In genomic region chr6:45924763-45925342, GRCh38 we compare ENCODE assay signal across 19 cellular contexts.
DNase-seq lines count a peak whose midpoint lies in the region; ATAC-seq, FAIRE-seq and TF ChIP-seq lines count a peak whose summit lies in the region.
"Had no signal": no experiment of that assay in that cellular context is flagged by ENCODE, and none has a peak within 500 bp of the region (broad histone marks: within the 10 kb centered on the region; RNA-seq: fewer than 3 reads in every experiment).

No MANE protein-coding gene starts in this region.

- CTCF ChIA-PET in CD8-positive, alpha-beta memory T cell (lab: Charles Lee), result interaction anchor here (0.7 to 1.6 kb wide), 3 partner anchors 10 to 1269 kb away, joined by 3 to 5 read pairs (median 3); no protein-coding TSS in a partner anchor

- no peaks in the 10 kb centered on the region for H3K9me3 Mint-ChIP-seq in activated CD4-positive, alpha-beta T cell treated with anti-CD3 and anti-CD28 coated beads, Interleukin-2, amount 10 ng/mL, durations not matched to agents 24 days and 14 days
- no peaks in the 10 kb centered on the region for H3K9me3 Mint-ChIP-seq in stimulated activated effector memory CD8-positive, alpha-beta T cell treated with anti-CD3 and anti-CD28 coated beads, Interleukin-12 subunit alpha, Interleukin-12 subunit beta, amount 100 ng/mL, for 72 hours
- H3K9me3 Mint-ChIP-seq in CD8-positive, alpha-beta memory T cell, result no peaks in the 10 kb centered on the region
- H3K9me3 Mint-ChIP-seq: H9 had no signal

- no peak overlapping the region for H3K4me3 ChIP-seq in SJSA1
- H3K4me3 ChIP-seq in bronchial epithelial cell (ENCODE audit: low read depth, low read length), result no peak overlapping the region
- no peak overlapping the region for H3K4me3 ChIP-seq in CD8-positive, alpha-beta memory T cell (ENCODE audit: low read length)
- H3K4me3 ChIP-seq: GM12878 had no signal

- no peaks in the 10 kb centered on the region for H3K27me3 Mint-ChIP-seq in activated CD4-positive, alpha-beta T cell treated with anti-CD3 and anti-CD28 coated beads, Interleukin-2, amount 10 ng/mL, durations not matched to agents 24 days and 14 days
- no peaks in the 10 kb centered on the region for H3K27me3 Mint-ChIP-seq in CD8-positive, alpha-beta memory T cell

- peaks cover 48% of the 10 kb centered on the region for H3K4me1 Mint-ChIP-seq in activated CD4-positive, alpha-beta T cell treated with anti-CD3 and anti-CD28 coated beads, Interleukin-2, amount 10 ng/mL, durations not matched to agents 24 days and 14 days
- H3K4me1 Mint-ChIP-seq in stimulated activated effector memory CD8-positive, alpha-beta T cell treated with anti-CD3 and anti-CD28 coated beads, Interleukin-12 subunit alpha, Interleukin-12 subunit beta, amount 100 ng/mL, for 72 hours, result peaks cover 52% of the 10 kb centered on the region
- H3K4me1 Mint-ChIP-seq in CD8-positive, alpha-beta memory T cell, result peaks cover 5 to 19% (median 11%) of the 10 kb centered on the region in 3 donors

- intact Hi-C loops in activated CD4-positive, alpha-beta T cell treated with anti-CD3 and anti-CD28 coated beads, Interleukin-2, amount 10 ng/mL, durations not matched to agents 24 days and 14 days (cut with micrococcal nuclease), result loop anchor here (1.0 to 10.0 kb wide), 15 partner anchors 86 to 1283 kb away; partner anchors contain the start of gene SUPT3H

- FAIRE-seq in bronchial epithelial cell (lab: Jason Lieb, UNC), result no peak
- FAIRE-seq: A204.1, GM12878, GM18507 had no signal

- H3K27ac Mint-ChIP-seq in activated CD4-positive, alpha-beta T cell treated with anti-CD3 and anti-CD28 coated beads, Interleukin-2, amount 10 ng/mL, durations not matched to agents 24 days and 14 days, result peak overlapping the region; percentile 22
- peak overlapping the region; percentile 97 for H3K27ac Mint-ChIP-seq in stimulated activated effector memory CD8-positive, alpha-beta T cell treated with anti-CD3 and anti-CD28 coated beads, Interleukin-12 subunit alpha, Interleukin-12 subunit beta, amount 100 ng/mL, for 72 hours
- H3K27ac Mint-ChIP-seq in CD8-positive, alpha-beta memory T cell, result no peak overlapping the region
- H3K27ac Mint-ChIP-seq: H9 had no signal

- DNase-seq in activated CD4-positive, alpha-beta T cell treated with anti-CD3 and anti-CD28 coated beads, Interleukin-2, amount 10 ng/mL, durations not matched to agents 24 days and 14 days, result no peak
- DNase-seq in activated CD4-positive, alpha-beta T cell treated with anti-CD3 and anti-CD28 coated beads, Interleukin-2, amount 50 U/mL, for 1 hour, result no peak
- no peak for DNase-seq in SJSA1 (ENCODE audit: low read depth in 1 of 2, low spot score in 2 of 2)
- peak; percentile 27 for DNase-seq in bronchial epithelial cell (ENCODE audit: low read depth)
- no peak for DNase-seq in stimulated activated effector memory CD8-positive, alpha-beta T cell treated with anti-CD3 and anti-CD28 coated beads, Interleukin-12 subunit alpha, Interleukin-12 subunit beta, amount 100 ng/mL, for 72 hours (ENCODE audit: low spot score in 2 of 2)
- DNase-seq in NCI-H2196 treated with DMSO at 0.1 percent for 48 hours (lab: John Stamatoyannopoulos, UW; ENCODE audit: unreplicated experiment), result no peak
- DNase-seq in superior temporal gyrus (ENCODE audit: extremely low spot score), result no peak
- DNase-seq in CD8-positive, alpha-beta memory T cell, result no peak
- DNase-seq: Caco-2, H9, Kasumi-1, NCI-H187 treated with DMSO at 0.1 percent for 48 hours, NCI-H2171, NCI-H510A, RPMI8226 had no signal

- H3K36me3 ChIP-seq in SJSA1, result no peaks in the 10 kb centered on the region
- H3K36me3 ChIP-seq in bronchial epithelial cell (ENCODE audit: control insufficient read depth, insufficient read depth, low read length), result no peaks in the 10 kb centered on the region
- no peaks in the 10 kb centered on the region for H3K36me3 ChIP-seq in CD8-positive, alpha-beta memory T cell (ENCODE audit: insufficient read depth, low read length)

- no peak for TF ChIP-seq CTCF in bronchial epithelial cell (IDR thresholded peaks at IDR 0.05; ENCODE audit: insufficient read depth, low read length, severe bottlenecking)

- no peak overlapping the region for H3K4me3 Mint-ChIP-seq in activated CD4-positive, alpha-beta T cell treated with anti-CD3 and anti-CD28 coated beads, Interleukin-2, amount 10 ng/mL, durations not matched to agents 24 days and 14 days
- no peak overlapping the region for H3K4me3 Mint-ChIP-seq in stimulated activated effector memory CD8-positive, alpha-beta T cell treated with anti-CD3 and anti-CD28 coated beads, Interleukin-12 subunit alpha, Interleukin-12 subunit beta, amount 100 ng/mL, for 72 hours
- no peak overlapping the region for H3K4me3 Mint-ChIP-seq in CD8-positive, alpha-beta memory T cell
- H3K4me3 Mint-ChIP-seq: H9 had no signal

- peaks cover 67% of the 10 kb centered on the region for H3K4me1 ChIP-seq in SJSA1 (replicated peaks)
- no peaks in the 10 kb centered on the region for H3K4me1 ChIP-seq in CD8-positive, alpha-beta memory T cell (ENCODE audit: insufficient read depth, low read length)

- no peaks in the 10 kb centered on the region for H3K36me3 Mint-ChIP-seq in activated CD4-positive, alpha-beta T cell treated with anti-CD3 and anti-CD28 coated beads, Interleukin-2, amount 10 ng/mL, durations not matched to agents 24 days and 14 days (ENCODE audit: low read depth)
- no peaks in the 10 kb centered on the region for H3K36me3 Mint-ChIP-seq in stimulated activated effector memory CD8-positive, alpha-beta T cell treated with anti-CD3 and anti-CD28 coated beads, Interleukin-12 subunit alpha, Interleukin-12 subunit beta, amount 100 ng/mL, for 72 hours
- peaks cover 3 to 4% (median 4%) of the 10 kb centered on the region in 3 donors for H3K36me3 Mint-ChIP-seq in CD8-positive, alpha-beta memory T cell

- no peaks in the 10 kb centered on the region for H3K27me3 ChIP-seq in SJSA1 (replicated peaks)
- no peaks in the 10 kb centered on the region for H3K27me3 ChIP-seq in bronchial epithelial cell (ENCODE audit: control insufficient read depth, insufficient read depth, low read length)
- no peaks in the 10 kb centered on the region for H3K27me3 ChIP-seq in CD8-positive, alpha-beta memory T cell (ENCODE audit: insufficient read depth, low read length, poor library complexity, severe bottlenecking)

- no peaks in the 10 kb centered on the region for H3K9me3 ChIP-seq in SJSA1 (replicated peaks)
- no peaks in the 10 kb centered on the region for H3K9me3 ChIP-seq in CD8-positive, alpha-beta memory T cell (ENCODE audit: low read length)
- H3K9me3 ChIP-seq: Caco-2 had no signal

- no peak for ATAC-seq in stimulated activated effector memory CD8-positive, alpha-beta T cell treated with anti-CD3 and anti-CD28 coated beads, Interleukin-12 subunit alpha, Interleukin-12 subunit beta, amount 100 ng/mL, for 72 hours

- peak overlapping the region; percentile 59; the same call in 1 of the 2 replicates for H3K27ac ChIP-seq in SJSA1
- H3K27ac ChIP-seq in CD8-positive, alpha-beta memory T cell (ENCODE audit: low read depth, low read length), result no peak overlapping the region
- H3K27ac ChIP-seq: C4-2B had no signal

- POLR2A ChIA-PET in CD8-positive, alpha-beta memory T cell (lab: Charles Lee), result no interaction called here

Comparison
In these comparisons a context has a peak if more than half of its experiments do, and no peak if none do; other contexts are left out.
1. H3K27ac Mint-ChIP-seq: peak in activated CD4-positive, alpha-beta T cell treated with anti-CD3 and anti-CD28 coated beads, Interleukin-2, amount 10 ng/mL, durations not matched to agents 24 days and 14 days (single experiment) and stimulated activated effector memory CD8-positive, alpha-beta T cell treated with anti-CD3 and anti-CD28 coated beads, Interleukin-12 subunit alpha, Interleukin-12 subunit beta, amount 100 ng/mL, for 72 hours (single experiment); none in CD8-positive, alpha-beta memory T cell (0 of 8).